ENCODE assay signal across 16 cellular contexts in genomic region chr17:19880393-19880792, GRCh38. TPM values are rescaled to one million over a fixed set of nuclear protein-coding genes. Genes with fewer than 3 reads are reported as not detected.
DNase-seq lines count a peak whose midpoint lies in the region; ATAC-seq and TF ChIP-seq lines count a peak whose summit lies in the region.
"Had no signal": no experiment of that assay in that cellular context is flagged by ENCODE, and none has a peak within 500 bp of the region (broad histone marks: within the 10 kb centered on the region; RNA-seq: fewer than 3 reads in every experiment).

No MANE protein-coding gene starts in this region.

- H3K4me3 Mint-ChIP-seq in CD4-positive, alpha-beta T cell: no peak overlapping the region
- no peak overlapping the region for H3K4me3 Mint-ChIP-seq in neural progenitor cell
- H3K4me3 Mint-ChIP-seq: CD14-positive monocyte; CD8-positive, alpha-beta memory T cell had no signal

- H2AK9ac ChIP-seq in IMR-90 (replicated peaks; ENCODE audit: low read depth, low read length, poor library complexity): no peak overlapping the region

- no peak for TF ChIP-seq CTCF in CD4-positive, alpha-beta T cell (IDR thresholded peaks at IDR 0.05)
- TF ChIP-seq CTCF in IMR-90 (conservative IDR thresholded peaks at IDR 0.05; ENCODE audit: low read depth, low read length): no peak
- TF ChIP-seq CTCF in fibroblast of mammary gland (conservative IDR thresholded peaks at IDR 0.05; ENCODE audit: control insufficient read depth, insufficient read depth, low read depth, low read length): no peak
- TF ChIP-seq CTCF in neural progenitor cell (IDR thresholded peaks at IDR 0.05): no peak

- H3K4me2 ChIP-seq in IMR-90 (ENCODE audit: low read depth, low read length) (no peak overlapping the region), neural progenitor cell (no peak overlapping the region)
- H3K4me2 ChIP-seq: BLaER1 had no signal

- in situ Hi-C loops in IMR-90 (cut with MboI; ENCODE audit: low sequenced_read_pairs) (no loop called here), KBM-7 (cut with MboI; ENCODE audit: low pct_unique_long_range_greater_than_20kb, low sequenced_read_pairs) (no loop called here), ACHN (cut with HindIII; ENCODE audit: low pct_ligation_motif_present, low pct_unique_long_range_greater_than_20kb, low sequenced_read_pairs) (no loop called here)

- H3K14ac ChIP-seq in IMR-90 (replicated peaks; ENCODE audit: low read depth, low read length): no peak overlapping the region

- no peak overlapping the region for H3K27ac ChIP-seq in CD4-positive, alpha-beta T cell (ENCODE audit: low read depth, low read length)
- no peak overlapping the region for H3K27ac ChIP-seq in IMR-90 (ENCODE audit: insufficient read depth, low read length)
- no peak overlapping the region for H3K27ac ChIP-seq in neural progenitor cell
- H3K27ac ChIP-seq: BLaER1, GM23248 had no signal

- no peak overlapping the region for H3K4me3 ChIP-seq in IMR-90 (ENCODE audit: insufficient read depth, low read depth, low read length)
- no peak overlapping the region for H3K4me3 ChIP-seq in fibroblast of mammary gland (ENCODE audit: control insufficient read depth, low read depth, low read length)
- no peak overlapping the region for H3K4me3 ChIP-seq in neural progenitor cell
- H3K4me3 ChIP-seq: BLaER1, GM23248, HAP-1 had no signal

- H3K4me1 ChIP-seq in IMR-90 (ENCODE audit: control insufficient read depth, insufficient read depth, low read length): no peaks in the 10 kb centered on the region
- no peaks in the 10 kb centered on the region for H3K4me1 ChIP-seq in neural progenitor cell
- H3K4me1 ChIP-seq: HAP-1 had no signal

- H3K79me1 ChIP-seq in IMR-90 (ENCODE audit: low read depth in 1 of 2, low read length in 2 of 2): no peaks in the 10 kb centered on the region

- no TSS peak for BruUV-seq in IMR-90 (replicated peaks; lab: Mats Ljungman, UMichigan)

- no peaks in the 10 kb centered on the region for H3K9me1 ChIP-seq in IMR-90 (ENCODE audit: insufficient read depth, low read length)

- H3K36me3 ChIP-seq in IMR-90 (ENCODE audit: control insufficient read depth, insufficient read depth, low read length) (no peaks in the 10 kb centered on the region), neural progenitor cell (no peaks in the 10 kb centered on the region)
- H3K36me3 ChIP-seq: BLaER1, HAP-1 had no signal

- H3K4me1 Mint-ChIP-seq in CD4-positive, alpha-beta T cell (ENCODE audit: low read depth): peaks cover 51% of the 10 kb centered on the region
- no peaks in the 10 kb centered on the region for H3K4me1 Mint-ChIP-seq in neural progenitor cell

- no peaks in the 10 kb centered on the region for H3K27me3 Mint-ChIP-seq in CD4-positive, alpha-beta T cell
- H3K27me3 Mint-ChIP-seq in neural progenitor cell (ENCODE audit: insufficient read depth, low read depth): no peaks in the 10 kb centered on the region
- H3K27me3 Mint-ChIP-seq: CD8-positive, alpha-beta memory T cell had no signal

- H4K20me1 ChIP-seq in IMR-90 (ENCODE audit: insufficient read depth, low read length): no peaks in the 10 kb centered on the region
- no peaks in the 10 kb centered on the region for H4K20me1 ChIP-seq in neural progenitor cell (ENCODE audit: low read depth)
- H4K20me1 ChIP-seq: BLaER1 had no signal

- WGBS in IMR-90 (ENCODE audit: extremely low coverage in 2 of 2, insufficient read length in 1 of 2), 2 experiments: 80% methylated on average over 1 of the region's 4 CpGs; no CpG with 5 or more reads in 1 of the 2 experiments

- no peak overlapping the region for H3K18ac ChIP-seq in IMR-90 (ENCODE audit: low read depth, low read length)

- no peaks in the 10 kb centered on the region for H3K79me2 ChIP-seq in neural progenitor cell (ENCODE audit: low read depth)

- H4K5ac ChIP-seq in IMR-90 (ENCODE audit: low read depth, low read length): no peak overlapping the region

- TF ChIP-seq RAD21 in IMR-90 (IDR thresholded peaks at IDR 0.05; ENCODE audit: low read length): no peak

- TF ChIP-seq POLR2A in IMR-90 (IDR thresholded peaks at IDR 0.05; ENCODE audit: low read depth, low read length): no peak

- H2AFZ ChIP-seq in IMR-90 (replicated peaks; ENCODE audit: low read length, poor library complexity) (no peak overlapping the region), neural progenitor cell (replicated peaks) (no peak overlapping the region)
- H2AFZ ChIP-seq: GM23248 had no signal

- CTCF ChIA-PET in CD4-positive, alpha-beta T cell (lab: Charles Lee): no interaction called here
- CTCF ChIA-PET in IMR-90 (lab: Yijun Ruan, JAX): no interaction called here

- no peak overlapping the region for H4K8ac ChIP-seq in IMR-90 (ENCODE audit: low read depth in 2 of 2, low read length in 2 of 2)

- H3K23ac ChIP-seq in IMR-90 (ENCODE audit: low read depth, low read length): no peak overlapping the region

- no peak overlapping the region for H2BK120ac ChIP-seq in IMR-90 (ENCODE audit: low read depth, low read length)

- H2BK5ac ChIP-seq in IMR-90 (ENCODE audit: low read depth, low read length, poor library complexity, severe bottlenecking): no peak overlapping the region

- H3K27ac Mint-ChIP-seq in CD4-positive, alpha-beta T cell: peak overlapping the region; percentile 40
- no peak overlapping the region for H3K27ac Mint-ChIP-seq in neural progenitor cell
- H3K27ac Mint-ChIP-seq: CD14-positive monocyte had no signal

- no peak overlapping the region for H3K4ac ChIP-seq in IMR-90 (ENCODE audit: low read depth, low read length)

- ATAC-seq in CD4-positive, alpha-beta T cell (ENCODE audit: poor library complexity): no peak
- no peak for ATAC-seq in IMR-90 (ENCODE audit: low read depth)

- no peaks in the 10 kb centered on the region for H3K9me3 Mint-ChIP-seq in CD4-positive, alpha-beta T cell
- H3K9me3 Mint-ChIP-seq in neural progenitor cell: no peaks in the 10 kb centered on the region
- H3K9me3 Mint-ChIP-seq: CD8-positive, alpha-beta memory T cell had no signal

- H3K9ac ChIP-seq in IMR-90 (ENCODE audit: low read depth, low read length) (no peak overlapping the region), neural progenitor cell (no peak overlapping the region)
- H3K9ac ChIP-seq: BLaER1, GM23248 had no signal

- POLR2A ChIA-PET in CD4-positive, alpha-beta T cell (lab: Charles Lee): interaction anchor here (0.5 to 1.6 kb wide), 4 partner anchors 10 to 114 kb away, joined by 4 to 5 read pairs (median 4); partner anchors contain the start of gene ULK2
- POLR2A ChIA-PET in IMR-90 (lab: Charles Lee; ENCODE audit: unreplicated experiment): interaction anchor here (0.7 kb wide), 1 partner anchor 51 kb away, joined by 4 read pairs; no protein-coding TSS in a partner anchor

- intact Hi-C loops in CD4-positive, alpha-beta T cell (cut with DNase I, micrococcal nuclease): no loop called here
- intact Hi-C loops in IMR-90 (cut with micrococcal nuclease): no loop called here

- no peaks in the 10 kb centered on the region for H3F3A ChIP-seq in neural progenitor cell (ENCODE audit: low read depth)

- H3K36me3 Mint-ChIP-seq in CD4-positive, alpha-beta T cell (ENCODE audit: low read depth): no peaks in the 10 kb centered on the region
- no peaks in the 10 kb centered on the region for H3K36me3 Mint-ChIP-seq in neural progenitor cell
- H3K36me3 Mint-ChIP-seq: CD14-positive monocyte; CD8-positive, alpha-beta memory T cell had no signal

- no peak overlapping the region for H2AK5ac ChIP-seq in IMR-90 (ENCODE audit: low read depth, low read length)

- H2BK20ac ChIP-seq in IMR-90 (ENCODE audit: low read depth, low read length): no peak overlapping the region

- no peaks in the 10 kb centered on the region for H3K9me3 ChIP-seq in CD4-positive, alpha-beta T cell (ENCODE audit: control insufficient read depth, low read length)
- H3K9me3 ChIP-seq in IMR-90 (ENCODE audit: control insufficient read depth, insufficient read depth, low read length): no peaks in the 10 kb centered on the region
- no peaks in the 10 kb centered on the region for H3K9me3 ChIP-seq in neural progenitor cell (ENCODE audit: low read depth)
- H3K9me3 ChIP-seq: BLaER1, HAP-1 had no signal

- no peak overlapping the region for H2BK15ac ChIP-seq in IMR-90 (ENCODE audit: low read depth, low read length)

- no peak overlapping the region for H3K56ac ChIP-seq in IMR-90 (ENCODE audit: extremely low read depth, insufficient read depth, low read length)

- DNase-seq in CD4-positive, alpha-beta T cell: no peak
- DNase-seq in IMR-90 (no peak), fibroblast of mammary gland (ENCODE audit: low read depth) (peak; percentile 20), KBM-7 (no peak), ACHN (no peak), neural progenitor cell (ENCODE audit: low spot score) (no peak)
- DNase-seq: CD8-positive, alpha-beta memory T cell; COR-L47; DMS 273 treated with DMSO at 0.1 percent for 48 hours; DMS53; GDM1; GM23248; KG1 had no signal

- no peaks in the 10 kb centered on the region for H3K27me3 ChIP-seq in CD4-positive, alpha-beta T cell (ENCODE audit: control insufficient read depth, insufficient read depth, low read length)
- H3K27me3 ChIP-seq in IMR-90 (ENCODE audit: control insufficient read depth, insufficient read depth, low read length) (peaks cover 10% of the 10 kb centered on the region), neural progenitor cell (no peaks in the 10 kb centered on the region)
- H3K27me3 ChIP-seq: BLaER1 had no signal

- no peak overlapping the region for H4K91ac ChIP-seq in IMR-90 (ENCODE audit: insufficient read depth, low read depth, low read length)

- dilution Hi-C loops in IMR-90 (cut with HindIII; ENCODE audit: low sequenced_read_pairs, unreplicated experiment): no loop called here

TF ChIP-seq in IMR-90, 13 proteins besides CTCF, POLR2A, EP300 and RAD21:
- TF ChIP-seq MAFK (IDR thresholded peaks at IDR 0.05; ENCODE audit: low read depth, low read length) (peak; percentile 71), RFX5 (IDR thresholded peaks at IDR 0.05; ENCODE audit: low read depth, low read length) (no peak)

RNA-seq across cellular contexts. Expression of gene ULK2, which starts 12.7 kb away (rescaled TPM):
- 10 to 100 TPM; 17.1 to 18.3 TPM for total RNA-seq in CD4-positive, alpha-beta T cell
- 7.8 and 10.8 TPM in 2 replicates for total RNA-seq in IMR-90 (2012; rRNA removed)
- 7.9 and 8.9 TPM in 2 replicates for polyA plus RNA-seq in IMR-90 (2012; rRNA removed)
- polyA plus RNA-seq in IMR-90 (2012; cell fraction: cytosol; rRNA removed): 1.7 and 6.4 TPM in 2 replicates
- polyA plus RNA-seq in IMR-90 (2012; cell fraction: nucleus; rRNA removed; ENCODE audit: low replicate concordance): 20.1 and 24.2 TPM in 2 replicates
- 20.6 and 21.3 TPM in 2 replicates for total RNA-seq in neural progenitor cell (ENCODE audit: low replicate concordance)
